Comparison of ENCODE assay signal across 1 cellular context in the genomic region with DNA sequence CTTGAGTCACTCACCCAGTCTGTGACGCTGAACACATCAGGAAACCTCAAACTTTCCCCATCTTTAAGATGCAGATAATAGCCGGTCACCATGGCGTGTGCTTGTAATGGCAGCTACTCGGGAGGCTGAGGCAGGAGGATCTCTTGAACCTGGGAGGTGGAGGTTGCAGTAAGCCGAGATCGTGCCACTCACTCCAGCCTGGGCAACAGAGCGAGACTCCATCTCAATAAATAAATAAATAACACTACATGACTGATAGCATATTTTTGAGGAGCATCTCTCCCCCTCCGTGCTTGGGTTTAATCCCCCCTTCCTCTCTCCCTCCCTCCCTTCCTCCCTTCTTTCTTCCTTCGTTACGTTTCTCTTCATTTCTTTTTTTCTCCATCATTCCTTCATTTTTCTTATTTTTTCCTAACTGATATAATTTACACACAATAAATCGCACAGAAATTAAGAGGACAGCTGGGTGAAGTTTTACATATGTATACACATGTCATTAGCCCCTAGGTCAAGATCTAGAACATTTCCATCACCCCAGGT.
TF ChIP-seq lines count a peak whose summit lies in the region.

No MANE protein-coding gene starts in this region.

TF ChIP-seq in H1, 55 proteins besides CTCF, POLR2A, EP300 and RAD21 (continued from another document):
- TF ChIP-seq MAFK (IDR thresholded peaks at IDR 0.05; ENCODE audit: low read depth, low read length), result no peak
- no peak for TF ChIP-seq TEAD4 (IDR thresholded peaks at IDR 0.05; ENCODE audit: low read depth, low read length)
- no peak for TF ChIP-seq BRCA1 (IDR thresholded peaks at IDR 0.05; ENCODE audit: low read depth, low read length)
- TF ChIP-seq KDM5A (IDR thresholded peaks at IDR 0.05; ENCODE audit: low read length), result no peak
- no peak for TF ChIP-seq EGR1 (IDR thresholded peaks at IDR 0.05; ENCODE audit: borderline replicate concordance, low read depth, low read length)
- no peak for TF ChIP-seq RNF2 (IDR thresholded peaks at IDR 0.05; ENCODE audit: borderline replicate concordance, low read depth, low read length, missing control alignments, poor library complexity, severe bottlenecking)
